In genomic region chr17:41519501-41520224, GRCh38 we compare ENCODE assay signal across 13 cellular contexts. TPM values are rescaled to one million over a fixed set of nuclear protein-coding genes. Genes with fewer than 3 reads are reported as not detected.
DNase-seq lines count a peak whose midpoint lies in the region; ATAC-seq and TF ChIP-seq lines count a peak whose summit lies in the region.
"Had no signal": no experiment of that assay in that cellular context is flagged by ENCODE, and none has a peak within 500 bp of the region (broad histone marks: within the 10 kb centered on the region; RNA-seq: fewer than 3 reads in every experiment).

No MANE protein-coding gene starts in this region.

- H3K27me3 Mint-ChIP-seq in Calu3 (ENCODE audit: unreplicated experiment), result no peaks in the 10 kb centered on the region
- H3K27me3 Mint-ChIP-seq in T-cell, result peaks cover 4 to 5% of the 10 kb centered on the region in 2 donors

- DNase-seq in Calu3 (peak; percentile 73), NCI-H146 treated with DMSO at 0.1 percent for 48 hours (lab: John Stamatoyannopoulos, UW; ENCODE audit: unreplicated experiment) (peak; percentile 63), Peyer's patch (peak in 2 of 3 donors; percentile 70 to 72), lung (ENCODE audit: low spot score) (peak; percentile 60), T-cell (no peak), T1000 (lab: John Stamatoyannopoulos, UW) (no peak)
- DNase-seq in effector CD8-positive, alpha-beta T cell (lab: John Stamatoyannopoulos, UW), result no peak
- no peak for DNase-seq in activated naive CD4-positive, alpha-beta T cell treated with anti-CD3 and anti-CD28 coated beads, Interleukin-2, amount 50 U/mL, for 16 hours
- DNase-seq: spleen had no signal

- intact Hi-C loops in Calu3 (cut with micrococcal nuclease; ENCODE audit: unreplicated experiment), result loop anchor here (5.0 to 10.0 kb wide), 2 partner anchors 585 to 662 kb away; partner anchors contain the start of gene KRT23

- no TSS peak for BruUV-seq in Calu3 (replicated peaks; lab: Mats Ljungman, UMichigan)

- H3K27me3 ChIP-seq in Peyer's patch (no peaks in the 10 kb centered on the region), lung (ENCODE audit: control insufficient read depth, insufficient read depth) (no peaks in the 10 kb centered on the region)

- ATAC-seq in lung (ENCODE audit: insufficient read depth, low FRiP score) (no peak), T-cell (replicated peaks in 1 of 4) (no peak)

- 45 to 66% methylated on average over 10 to 11 of the region's 11 CpGs for WGBS in lung, 2 donors

- peaks cover 0 to 13% (median 0%) of the 10 kb centered on the region in 3 donors for H3K36me3 ChIP-seq in Peyer's patch
- no peaks in the 10 kb centered on the region for H3K36me3 ChIP-seq in lung (ENCODE audit: control insufficient read depth in 2 of 2, insufficient read depth in 2 of 2, low read length in 2 of 2)
- H3K36me3 ChIP-seq: spleen had no signal

- H3K9me3 Mint-ChIP-seq in Calu3 (ENCODE audit: low read depth, unreplicated experiment) (no peaks in the 10 kb centered on the region), T-cell (no peaks in the 10 kb centered on the region)

- H3K4me3 ChIP-seq in Peyer's patch (no peak overlapping the region), lung (no peak overlapping the region)
- H3K4me3 ChIP-seq: spleen had no signal

- CTCF ChIA-PET in Calu3 (lab: Charles Lee), result interaction anchor here (0.5 to 19.2 kb wide), 7 partner anchors 10 to 662 kb away, joined by 3 to 471 read pairs (median 4); no protein-coding TSS in a partner anchor
- CTCF ChIA-PET in T-cell (lab: Charles Lee), result no interaction called here

- POLR2A ChIA-PET in T-cell (lab: Charles Lee), result no interaction called here

- no peak for TF ChIP-seq CTCF in Calu3 (IDR thresholded peaks at IDR 0.05; ENCODE audit: unreplicated experiment)
- no peak for TF ChIP-seq CTCF in Peyer's patch (IDR thresholded peaks at IDR 0.05)
- no peak for TF ChIP-seq CTCF in lung (IDR thresholded peaks at IDR 0.05; ENCODE audit: control extremely low read depth, extremely low read depth)

- H3K4me1 Mint-ChIP-seq in Calu3 (ENCODE audit: low read depth, unreplicated experiment) (peaks cover 67% of the 10 kb centered on the region), T-cell (no peaks in the 10 kb centered on the region)

- H3K27ac Mint-ChIP-seq in Calu3 (ENCODE audit: unreplicated experiment), result peak overlapping the region; percentile 99
- H3K27ac Mint-ChIP-seq in T-cell, result no peak overlapping the region

- no peaks in the 10 kb centered on the region for H3K9me3 ChIP-seq in Peyer's patch
- H3K9me3 ChIP-seq in lung (ENCODE audit: control insufficient read depth in 2 of 2, insufficient read depth in 1 of 2, low read length in 1 of 2), result peaks cover 0 to 2% of the 10 kb centered on the region in 2 donors
- H3K9me3 ChIP-seq: spleen had no signal

- H3K4me1 ChIP-seq in Peyer's patch (peaks cover 0 to 15% (median 0%) of the 10 kb centered on the region in 4 donors), lung (ENCODE audit: control insufficient read depth in 2 of 2, insufficient read depth in 2 of 2, low read length in 2 of 2) (peaks cover 0 to 3% of the 10 kb centered on the region in 2 donors)

- peak in 1 of 2 donors; percentile 37 for TF ChIP-seq POLR2A in Peyer's patch (IDR thresholded peaks at IDR 0.05)

- H3K4me3 Mint-ChIP-seq in Calu3 (ENCODE audit: low read depth, unreplicated experiment) (peak overlapping the region; percentile 5), T-cell (no peak overlapping the region)

- H3K27ac ChIP-seq in Peyer's patch (peak overlapping the region in 2 of 4 donors; percentile 95 to 96), lung (ENCODE audit: low read depth in 1 of 2, low read length in 1 of 2) (no peak overlapping the region)
- H3K27ac ChIP-seq: HL-60, spleen had no signal

- H3K36me3 Mint-ChIP-seq in Calu3 (ENCODE audit: insufficient read depth, unreplicated experiment) (peaks cover 96% of the 10 kb centered on the region), T-cell (no peaks in the 10 kb centered on the region)

RNA-seq across cellular contexts. Expression of gene KRT15, which starts 1.0 kb away (rescaled TPM):
- total RNA-seq in Calu3 (2022) (83.0 and 86.8 TPM in 2 replicates), Peyer's patch (10 to 100 TPM; 12.3 to 44.5 (median 28.8) TPM), lung (10 to 100 TPM; 20.4 to 51.7 TPM), T-cell (under 1 TPM in 2 of 5 donors, not detected in 3; 0.18 to 0.63 TPM)
- polyA plus RNA-seq in lung, result 10 to 100 TPM; 15.2 to 33.6 TPM
- total RNA-seq: activated CD8-positive, alpha-beta memory T cell treated with anti-CD3 and anti-CD28 coated beads for 36 hours; spleen had no signal

RNA-seq across cellular contexts. Expression of gene KRT19, which starts 8.4 kb away (rescaled TPM):
- total RNA-seq in Calu3 (2022) (2,554 and 3,048 TPM in 2 replicates), Peyer's patch (1,000 to 10,000 TPM in 3 of 4 donors, 100 to 1,000 TPM in 1; 357 to 5,327 (median 3,312) TPM), lung (100 to 1,000 TPM; 495 to 770 TPM), T-cell (1 to 10 TPM in 3 of 5 donors, not detected in 2; 3.8 to 4.8 (median 4.1) TPM)
- polyA plus RNA-seq in lung, result 100 to 1,000 TPM; 637 to 811 TPM
- total RNA-seq: activated CD8-positive, alpha-beta memory T cell treated with anti-CD3 and anti-CD28 coated beads for 36 hours had no signal

RNA-seq across cellular contexts. Expression of gene KRT13, which starts 14.3 kb away (rescaled TPM):
- total RNA-seq in Calu3 (2022) (45.7 and 323 TPM in 2 replicates), Peyer's patch (1 to 10 TPM in 1 of 4 donors, not detected in 3; 2.5 TPM), lung (10 to 100 TPM in 1 of 2 donors, 1 to 10 TPM in 1; 7.9 to 11.6 TPM), T-cell (not detected)
- 10 to 100 TPM in 1 of 2 donors, 1 to 10 TPM in 1; 4.0 to 16.1 TPM for polyA plus RNA-seq in lung
- total RNA-seq: activated CD8-positive, alpha-beta memory T cell treated with anti-CD3 and anti-CD28 coated beads for 36 hours; spleen had no signal

RNA-seq across cellular contexts. Expression of gene KRT36, which starts 30.0 kb away (rescaled TPM):
- total RNA-seq in Calu3 (2022) (not detected in 2 replicates), Peyer's patch (not detected), lung (not detected), T-cell (not detected)
- polyA plus RNA-seq in lung, result under 1 TPM in 1 of 2 donors, not detected in 1; 0.02 TPM
- total RNA-seq: activated CD8-positive, alpha-beta memory T cell treated with anti-CD3 and anti-CD28 coated beads for 36 hours had no signal
- polyA plus RNA-seq: adipose tissue had no signal

RNA-seq across cellular contexts. Expression of gene KRT35, which starts 38.7 kb away (rescaled TPM):
- total RNA-seq in Calu3 (2022) (not detected in 2 replicates), Peyer's patch (not detected), lung (not detected), T-cell (not detected)
- not detected for polyA plus RNA-seq in lung
- total RNA-seq: activated CD8-positive, alpha-beta memory T cell treated with anti-CD3 and anti-CD28 coated beads for 36 hours had no signal
- polyA plus RNA-seq: adipose tissue, BJ had no signal

Comparison
In these comparisons a context has a peak if more than half of its experiments do, and no peak if none do; other contexts are left out.
1. DNase-seq: peak in Calu3 (single experiment), NCI-H146 treated with DMSO at 0.1 percent for 48 hours (single experiment), Peyer's patch (2 of 3) and lung (single experiment); none in T-cell (0 of 34), effector CD8-positive, alpha-beta T cell (single experiment), activated naive CD4-positive, alpha-beta T cell treated with anti-CD3 and anti-CD28 coated beads, Interleukin-2, amount 50 U/mL, for 16 hours (single experiment) and T1000 (single experiment).
2. RNA of gene KRT15, which starts 1.0 kb away (total RNA-seq): 83.0 to 86.8 TPM in Calu3, 20.4 to 51.7 TPM in lung and 12.3 to 44.5 TPM in Peyer's patch; 0.18 to 0.63 TPM in T-cell; every median in the first group is over 4 times any median in the second.
3. RNA of gene KRT19, which starts 8.4 kb away (total RNA-seq): 357 to 5,327 TPM in Peyer's patch, 2,554 to 3,048 TPM in Calu3 and 495 to 770 TPM in lung; 3.8 to 4.8 TPM in T-cell; every median in the first group is over 10 times any median in the second.